In genomic region chr4:58050439-58050838, GRCh38 we compare ENCODE assay signal across 28 cellular contexts.
"Had no signal": no experiment of that assay in that cellular context is flagged by ENCODE, and none has a peak within 500 bp of the region (broad histone marks: within the 10 kb centered on the region; RNA-seq: fewer than 3 reads in every experiment).

No MANE protein-coding gene starts in this region.

- H3K27me3 ChIP-seq: colonic mucosa, esophagus muscularis mucosa, esophagus squamous epithelium, foreskin keratinocyte, gastrocnemius medialis, gastroesophageal sphincter, heart left ventricle had no signal

- H3K36me3 ChIP-seq: colonic mucosa, esophagus muscularis mucosa, esophagus squamous epithelium, gastrocnemius medialis, gastroesophageal sphincter, heart left ventricle, heart right ventricle had no signal

- FAIRE-seq: colon, endometrium, endothelial cell of umbilical vein, frontal cortex had no signal

- H3K4me3 ChIP-seq: colonic mucosa, coronary artery, dorsolateral prefrontal cortex, esophagus muscularis mucosa, esophagus squamous epithelium, gastrocnemius medialis, gastroesophageal sphincter, heart left ventricle, heart right ventricle had no signal

- H3K27ac ChIP-seq: colonic mucosa, coronary artery, dorsolateral prefrontal cortex, epithelial cell of prostate, esophagus muscularis mucosa, esophagus squamous epithelium, foreskin keratinocyte, gastrocnemius medialis, gastroesophageal sphincter, heart left ventricle, heart right ventricle had no signal

- H3K9me3 ChIP-seq: colonic mucosa, esophagus muscularis mucosa, esophagus squamous epithelium, gastrocnemius medialis, gastroesophageal sphincter, heart left ventricle had no signal

- DNase-seq: colonic mucosa; cortex of kidney; dermis blood vessel endothelial cell; dorsolateral prefrontal cortex; effector CD4-positive, alpha-beta T cell; effector CD8-positive, alpha-beta T cell; effector memory CD4-positive, alpha-beta T cell; effector memory CD8-positive, alpha-beta T cell; endodermal cell; erythroblast; esophagus squamous epithelium; foreskin fibroblast; foreskin keratinocyte; foreskin melanocyte; gastrocnemius medialis; glutamatergic neuron; head of caudate nucleus; heart left ventricle; heart right ventricle had no signal

- ATAC-seq: effector memory CD8-positive, alpha-beta T cell; esophagus mucosa; foreskin keratinocyte; gastrocnemius medialis; gastroesophageal sphincter; heart left ventricle; heart right ventricle had no signal

- H3K4me1 ChIP-seq: colonic mucosa, esophagus muscularis mucosa, esophagus squamous epithelium, foreskin keratinocyte, gastrocnemius medialis, gastroesophageal sphincter, heart left ventricle, heart right ventricle had no signal
